ENCODE assay signal across 1 cellular context in genomic region chr2:218282173-218282991, GRCh38.
TF ChIP-seq lines count a peak whose summit lies in the region.

No MANE protein-coding gene starts in this region.

TF ChIP-seq in H1, 55 proteins besides CTCF, POLR2A, EP300 and RAD21:
- TF ChIP-seq PHF8 (conservative IDR thresholded peaks at IDR 0.05; ENCODE audit: low read depth, low read length) (no peak), CEBPB (IDR thresholded peaks at IDR 0.05; ENCODE audit: low read depth, low read length) (no peak), KDM1A (IDR thresholded peaks at IDR 0.05; ENCODE audit: borderline replicate concordance, low read length) (no peak), SAP30 (IDR thresholded peaks at IDR 0.05; ENCODE audit: insufficient read depth, insufficient replicate concordance, low read length) (no peak), CHD2 (IDR thresholded peaks at IDR 0.05; ENCODE audit: low read length) (no peak), RNF2 (IDR thresholded peaks at IDR 0.05; ENCODE audit: borderline replicate concordance, low read depth, low read length, missing control alignments, poor library complexity, severe bottlenecking) (no peak), HDAC2 (IDR thresholded peaks at IDR 0.05; ENCODE audit: borderline replicate concordance in 1 of 2, low read depth in 2 of 2, low read length in 2 of 2) (no peak), MAX (IDR thresholded peaks at IDR 0.05) (peak; percentile 26; the same call in 1 of the 2 replicates)
